Comparison of ENCODE assay signal across 19 cellular contexts in the genomic region with DNA sequence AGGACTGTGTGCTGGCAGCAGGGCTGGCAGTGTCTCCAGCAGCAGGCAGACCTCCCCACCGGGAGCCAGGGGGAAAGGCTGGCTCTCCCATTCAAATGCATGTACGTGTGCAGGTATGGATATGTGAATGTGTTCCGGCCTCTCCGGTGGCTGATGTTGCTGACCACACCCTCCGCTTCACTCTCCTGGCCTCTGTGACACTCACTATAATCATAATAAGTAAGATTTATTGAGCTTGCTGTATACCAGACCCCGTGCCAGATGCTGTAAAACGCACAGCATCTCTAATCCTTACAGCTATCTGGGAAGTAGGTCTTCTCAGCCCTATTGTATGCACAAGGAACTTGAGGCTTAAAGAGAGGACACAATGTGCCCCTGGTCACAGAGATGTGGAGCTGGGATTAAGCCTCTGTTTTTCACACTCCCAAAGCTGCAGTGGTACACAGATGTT. TPM values are rescaled to one million over a fixed set of nuclear protein-coding genes. Genes with fewer than 3 reads are reported as not detected.
DNase-seq lines count a peak whose midpoint lies in the region; ATAC-seq, FAIRE-seq and TF ChIP-seq lines count a peak whose summit lies in the region.
"Had no signal": no experiment of that assay in that cellular context is flagged by ENCODE, and none has a peak within 500 bp of the region (broad histone marks: within the 10 kb centered on the region; RNA-seq: fewer than 3 reads in every experiment).

No MANE protein-coding gene starts in this region.

- H3K18ac ChIP-seq in IMR-90 (ENCODE audit: low read depth, low read length): no peak overlapping the region

- no peaks in the 10 kb centered on the region for H4K20me1 ChIP-seq in IMR-90 (ENCODE audit: insufficient read depth, low read length)
- H4K20me1 ChIP-seq in astrocyte (ENCODE audit: insufficient read depth, low read length): no peaks in the 10 kb centered on the region

- H3K56ac ChIP-seq in IMR-90 (ENCODE audit: extremely low read depth, insufficient read depth, low read length): no peak overlapping the region

- in situ Hi-C loops in IMR-90 (cut with MboI; ENCODE audit: low sequenced_read_pairs): no loop called here

- H4K8ac ChIP-seq in IMR-90 (ENCODE audit: low read depth in 2 of 2, low read length in 2 of 2): no peak overlapping the region

- peaks cover 12% of the 10 kb centered on the region for H3K27me3 Mint-ChIP-seq in astrocyte (ENCODE audit: low read depth, unreplicated experiment)
- H3K27me3 Mint-ChIP-seq: T-cell had no signal

- ATAC-seq in IMR-90 (ENCODE audit: low read depth) (no peak), foreskin keratinocyte (peak; percentile 22), GM19351 (IDR thresholded peaks at IDR 0.05; ENCODE audit: unreplicated experiment) (no peak)
- ATAC-seq: CD8-positive, alpha-beta T cell; K562; T-cell had no signal

- TF ChIP-seq POLR2A in IMR-90 (IDR thresholded peaks at IDR 0.05; ENCODE audit: low read depth, low read length) (no peak), prostate gland (IDR thresholded peaks at IDR 0.05) (no peak)

- H4K5ac ChIP-seq in IMR-90 (ENCODE audit: low read depth, low read length): no peak overlapping the region

- no peak for TF ChIP-seq RAD21 in IMR-90 (IDR thresholded peaks at IDR 0.05; ENCODE audit: low read length)

- H3K4me1 ChIP-seq in IMR-90 (ENCODE audit: control insufficient read depth, insufficient read depth, low read length) (peaks cover 9% of the 10 kb centered on the region; the same call in 1 of the 2 replicates), astrocyte (ENCODE audit: insufficient read depth, low read length) (peaks cover 12% of the 10 kb centered on the region), foreskin keratinocyte (peaks cover 39% of the 10 kb centered on the region), prostate gland (replicated peaks) (no peaks in the 10 kb centered on the region)

- H3K4ac ChIP-seq in IMR-90 (ENCODE audit: low read depth, low read length): peak overlapping the region; percentile 23

- no peak overlapping the region for H2BK15ac ChIP-seq in IMR-90 (ENCODE audit: low read depth, low read length)

- no peak for DNase-seq in IMR-90
- no peak for DNase-seq in astrocyte (ENCODE audit: low read depth)
- peak in 1 of 2 donors; percentile 86 for DNase-seq in foreskin keratinocyte
- no peak for DNase-seq in prostate gland (ENCODE audit: low spot score)
- no peak for DNase-seq in GM20000 (ENCODE audit: low spot score)
- no peak for DNase-seq in posterior cingulate gyrus
- no peak for DNase-seq in glomerular visceral epithelial cell (ENCODE audit: extremely low spot score)
- DNase-seq: activated CD4-positive, alpha-beta T cell treated with anti-CD3 and anti-CD28 coated beads, Interleukin-2, amount 50 U/mL, for 48 hours; activated naive CD4-positive, alpha-beta T cell treated with anti-CD3 and anti-CD28 coated beads, Interleukin-2, amount 50 U/mL, for 16 hours; CD8-positive, alpha-beta T cell; dorsolateral prefrontal cortex; stimulated activated CD4-positive, alpha-beta T cell treated with anti-CD3 and anti-CD28 coated beads, Interleukin-4, amount 100 ng/mL, for 4 hours; stimulated activated CD8-positive, alpha-beta memory T cell treated with anti-CD3 and anti-CD28 coated beads, Interleukin-4, amount 100 ng/mL, for 48 hours; T-cell had no signal

- H3K36me3 ChIP-seq in IMR-90 (ENCODE audit: control insufficient read depth, insufficient read depth, low read length): no peaks in the 10 kb centered on the region
- H3K36me3 ChIP-seq in astrocyte (ENCODE audit: insufficient read depth, low read length): peaks cover 3% of the 10 kb centered on the region
- no peaks in the 10 kb centered on the region for H3K36me3 ChIP-seq in prostate gland

- H3K27ac Mint-ChIP-seq in astrocyte (ENCODE audit: unreplicated experiment): peak overlapping the region; percentile 79
- H3K27ac Mint-ChIP-seq: CD8-positive, alpha-beta T cell; T-cell had no signal

- no peaks in the 10 kb centered on the region for H3K79me1 ChIP-seq in IMR-90 (ENCODE audit: low read depth in 1 of 2, low read length in 2 of 2)

- H3K79me2 ChIP-seq in astrocyte (ENCODE audit: insufficient read depth, low read length): no peaks in the 10 kb centered on the region

- H2AK5ac ChIP-seq in IMR-90 (ENCODE audit: low read depth, low read length): no peak overlapping the region; the same call in 1 of the 2 replicates

- H2AFZ ChIP-seq in IMR-90 (replicated peaks; ENCODE audit: low read length, poor library complexity): peak overlapping the region; percentile 50
- no peak overlapping the region for H2AFZ ChIP-seq in astrocyte (ENCODE audit: low read depth, low read length)

- peak overlapping the region; percentile 14 for H2AK9ac ChIP-seq in IMR-90 (replicated peaks; ENCODE audit: low read depth, low read length, poor library complexity)

- no peaks in the 10 kb centered on the region for H3K27me3 ChIP-seq in IMR-90 (ENCODE audit: control insufficient read depth, insufficient read depth, low read length)
- no peaks in the 10 kb centered on the region for H3K27me3 ChIP-seq in astrocyte (ENCODE audit: insufficient read depth, low read length)
- no peaks in the 10 kb centered on the region for H3K27me3 ChIP-seq in foreskin keratinocyte
- H3K27me3 ChIP-seq in prostate gland (replicated peaks; ENCODE audit: insufficient read depth): no peaks in the 10 kb centered on the region
- H3K27me3 ChIP-seq: dorsolateral prefrontal cortex had no signal

- H3K4me3 ChIP-seq in IMR-90 (ENCODE audit: insufficient read depth, low read depth, low read length) (no peak overlapping the region), astrocyte (ENCODE audit: insufficient read depth, low read depth, low read length) (no peak overlapping the region), prostate gland (no peak overlapping the region)
- H3K4me3 ChIP-seq: dorsolateral prefrontal cortex, K562, skin epidermis had no signal

- H3K23ac ChIP-seq in IMR-90 (ENCODE audit: low read depth, low read length): no peak overlapping the region

- no peak overlapping the region for H2BK120ac ChIP-seq in IMR-90 (ENCODE audit: low read depth, low read length)

- no peaks in the 10 kb centered on the region for H3K9me3 ChIP-seq in IMR-90 (ENCODE audit: control insufficient read depth, insufficient read depth, low read length)
- no peaks in the 10 kb centered on the region for H3K9me3 ChIP-seq in astrocyte (ENCODE audit: insufficient read depth, low read depth, low read length)
- no peaks in the 10 kb centered on the region for H3K9me3 ChIP-seq in prostate gland

- BruUV-seq in IMR-90 (replicated peaks; lab: Mats Ljungman, UMichigan): no TSS peak

- no peak overlapping the region for H3K14ac ChIP-seq in IMR-90 (replicated peaks; ENCODE audit: low read depth, low read length)

- no peaks in the 10 kb centered on the region for H3K9me3 Mint-ChIP-seq in astrocyte (ENCODE audit: unreplicated experiment)
- H3K9me3 Mint-ChIP-seq: CD8-positive, alpha-beta T cell; T-cell had no signal

- peak overlapping the region; percentile 37; the same call in 1 of the 2 replicates for H4K91ac ChIP-seq in IMR-90 (ENCODE audit: insufficient read depth, low read depth, low read length)

- H3K36me3 Mint-ChIP-seq in astrocyte (ENCODE audit: low read depth, unreplicated experiment): peaks cover 2% of the 10 kb centered on the region

- no peak overlapping the region for H3K4me2 ChIP-seq in IMR-90 (ENCODE audit: low read depth, low read length)
- no peak overlapping the region for H3K4me2 ChIP-seq in astrocyte (ENCODE audit: low read length)

- H2BK20ac ChIP-seq in IMR-90 (ENCODE audit: low read depth, low read length): no peak overlapping the region

- H3K4me1 Mint-ChIP-seq in astrocyte (ENCODE audit: low read depth, unreplicated experiment): peaks cover 13% of the 10 kb centered on the region
- H3K4me1 Mint-ChIP-seq: T-cell had no signal

- peaks cover 5% of the 10 kb centered on the region; the same call in 1 of the 2 replicates for H3K9me1 ChIP-seq in IMR-90 (ENCODE audit: insufficient read depth, low read length)

- intact Hi-C loops in IMR-90 (cut with micrococcal nuclease): no loop called here
- intact Hi-C loops in prostate gland (cut with DNase I): no loop called here
- intact Hi-C loops in posterior cingulate gyrus (cut with DNase I): no loop called here

- TF ChIP-seq CTCF in IMR-90 (conservative IDR thresholded peaks at IDR 0.05; ENCODE audit: low read depth, low read length) (no peak), astrocyte (IDR thresholded peaks at IDR 0.05; ENCODE audit: insufficient read depth, low read depth, low read length) (no peak), foreskin keratinocyte (conservative IDR thresholded peaks at IDR 0.05) (no peak), prostate gland (IDR thresholded peaks at IDR 0.05) (no peak), GM20000 (IDR thresholded peaks at IDR 0.05; ENCODE audit: extremely low read depth, missing control alignments) (no peak)

- POLR2A ChIA-PET in IMR-90 (lab: Charles Lee; ENCODE audit: unreplicated experiment): no interaction called here

- FAIRE-seq in astrocyte (lab: Jason Lieb, UNC): no peak
- FAIRE-seq: GM19239, K562 had no signal

- CTCF ChIA-PET in IMR-90 (lab: Yijun Ruan, JAX): interaction anchor here (2.3 to 2.4 kb wide), 2 partner anchors 22 to 150 kb away, joined by 7 to 8 read pairs; no protein-coding TSS in a partner anchor

- no CpG with 5 or more reads among the region's 7 CpGs for WGBS in IMR-90 (ENCODE audit: extremely low coverage in 2 of 2, insufficient read length in 1 of 2), 2 experiments
- WGBS in prostate gland: 25% methylated on average over 7 of the region's 7 CpGs

- H3K9ac ChIP-seq in IMR-90 (ENCODE audit: low read depth, low read length) (no peak overlapping the region), astrocyte (ENCODE audit: low read length) (no peak overlapping the region)

- dilution Hi-C loops in IMR-90 (cut with HindIII; ENCODE audit: low sequenced_read_pairs, unreplicated experiment): no loop called here

- no peak overlapping the region for H3K27ac ChIP-seq in IMR-90 (ENCODE audit: insufficient read depth, low read length)
- no peak overlapping the region for H3K27ac ChIP-seq in astrocyte (ENCODE audit: low read depth, low read length)
- peak overlapping the region; percentile 78 for H3K27ac ChIP-seq in foreskin keratinocyte
- H3K27ac ChIP-seq in prostate gland: peak overlapping the region; percentile 34 to 63
- H3K27ac ChIP-seq: dorsolateral prefrontal cortex, VCaP had no signal

- H2BK5ac ChIP-seq in IMR-90 (ENCODE audit: low read depth, low read length, poor library complexity, severe bottlenecking): no peak overlapping the region

- H3K4me3 Mint-ChIP-seq in astrocyte (ENCODE audit: unreplicated experiment): no peak overlapping the region
- H3K4me3 Mint-ChIP-seq: CD8-positive, alpha-beta T cell; T-cell had no signal

RNA-seq across cellular contexts. Expression of gene ARTN, which starts 20.5 kb away (rescaled TPM):
- total RNA-seq in IMR-90 (2012; rRNA removed) (not detected in 2 replicates), astrocyte (1.2 and 1.5 TPM in 2 replicates), foreskin keratinocyte (133 and 138 TPM in 2 replicates), prostate gland (1 to 10 TPM; 4.1 to 5.4 TPM)
- polyA plus RNA-seq in IMR-90 (2012; rRNA removed) (0.23 and 0.29 TPM in 2 replicates), foreskin keratinocyte (170 and 172 TPM in 2 replicates)
- 0.06 and 0.30 TPM in 2 replicates for polyA plus RNA-seq in IMR-90 (2012; cell fraction: cytosol; rRNA removed)
- polyA plus RNA-seq in IMR-90 (2012; cell fraction: nucleus; rRNA removed; ENCODE audit: low replicate concordance): 2.3 and 5.2 TPM in 2 replicates

RNA-seq across cellular contexts. Expression of gene IPO13, which starts 33.7 kb away (rescaled TPM):
- 14.2 and 15.2 TPM in 2 replicates for total RNA-seq in IMR-90 (2012; rRNA removed)
- 18.7 and 19.0 TPM in 2 replicates for polyA plus RNA-seq in IMR-90 (2012; rRNA removed)
- 17.0 and 20.8 TPM in 2 replicates for polyA plus RNA-seq in IMR-90 (2012; cell fraction: cytosol; rRNA removed)
- polyA plus RNA-seq in IMR-90 (2012; cell fraction: nucleus; rRNA removed; ENCODE audit: low replicate concordance): 38.2 and 128 TPM in 2 replicates
- 31.0 and 36.1 TPM in 2 replicates for total RNA-seq in astrocyte
- 30.1 and 32.9 TPM in 2 replicates for total RNA-seq in foreskin keratinocyte
- polyA plus RNA-seq in foreskin keratinocyte: 23.6 and 25.9 TPM in 2 replicates
- total RNA-seq in prostate gland: 10 to 100 TPM; 27.7 to 55.7 TPM

RNA-seq across cellular contexts. Expression of gene DPH2, which starts 56.7 kb away (rescaled TPM):
- total RNA-seq in IMR-90 (2012; rRNA removed) (18.9 and 21.0 TPM in 2 replicates), astrocyte (26.9 and 31.6 TPM in 2 replicates), foreskin keratinocyte (28.5 and 33.3 TPM in 2 replicates), prostate gland (10 to 100 TPM; 25.4 to 31.1 TPM)
- polyA plus RNA-seq in IMR-90 (2012; rRNA removed) (32.2 and 38.0 TPM in 2 replicates), foreskin keratinocyte (27.1 and 34.1 TPM in 2 replicates)
- polyA plus RNA-seq in IMR-90 (2012; cell fraction: cytosol; rRNA removed): 23.4 and 39.1 TPM in 2 replicates
- polyA plus RNA-seq in IMR-90 (2012; cell fraction: nucleus; rRNA removed; ENCODE audit: low replicate concordance): 133 and 182 TPM in 2 replicates

Comparison
In these comparisons a context has a peak if more than half of its experiments do, and no peak if none do; other contexts are left out.
1. H3K27ac ChIP-seq: peak in foreskin keratinocyte (single experiment) and prostate gland (2 of 2); none in IMR-90 (single experiment) and astrocyte (single experiment).
2. RNA of gene ARTN, which starts 20.5 kb away (total RNA-seq): 133 to 138 TPM in foreskin keratinocyte; 4.1 to 5.4 TPM in prostate gland, 1.2 to 1.5 TPM in astrocyte and not detected in IMR-90; every median in the first group is over 10 times any median in the second.